In the genomic region with DNA sequence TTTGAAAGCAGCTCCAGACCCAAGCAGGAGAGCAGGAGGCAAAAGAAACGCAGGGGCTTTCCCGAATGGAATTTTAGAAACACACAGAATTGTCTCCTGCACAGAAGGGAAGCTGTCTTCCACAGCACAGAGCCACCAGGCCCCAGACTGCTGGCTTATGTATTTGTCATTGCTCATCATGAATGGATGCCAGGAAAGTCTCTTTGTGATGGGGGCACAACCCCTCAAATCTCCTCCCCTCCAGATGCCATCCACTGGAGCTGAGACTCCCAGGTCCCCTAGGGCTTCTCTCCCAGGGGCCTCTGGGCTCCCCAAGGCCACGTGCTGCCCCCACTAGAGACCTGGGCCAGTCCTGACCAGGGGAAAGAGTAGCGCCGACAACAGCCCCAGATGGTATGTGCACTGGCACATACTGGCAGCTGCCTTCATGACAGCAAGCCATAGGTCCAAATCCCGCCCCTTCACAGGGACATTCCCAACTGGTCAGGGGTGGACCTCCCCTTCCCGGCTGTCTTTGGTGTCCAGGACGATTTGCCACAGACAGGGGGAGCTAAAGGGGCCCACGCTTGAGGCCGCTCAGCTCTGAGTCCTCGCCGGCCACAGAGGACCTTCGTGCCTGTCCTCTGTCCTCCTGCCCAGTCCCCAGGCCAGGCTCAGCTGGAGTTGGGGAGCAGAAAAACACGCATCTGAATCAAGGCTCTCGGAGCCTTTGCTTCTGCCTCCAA, we compare ENCODE assay signal across 9 cellular contexts.
A peak's percentile ranks its signal among the peaks of the same experiment; 100 is the strongest.
DNase-seq lines count a peak whose midpoint lies in the region; ATAC-seq and TF ChIP-seq lines count a peak whose summit lies in the region.
"Had no signal": no experiment of that assay in that cellular context is flagged by ENCODE, and none has a peak within 500 bp of the region (broad histone marks: within the 10 kb centered on the region; RNA-seq: fewer than 3 reads in every experiment).

No MANE protein-coding gene starts in this region.

- peaks cover 28% of the 10 kb centered on the region for H3K4me1 Mint-ChIP-seq in type B pancreatic cell (ENCODE audit: unreplicated experiment)
- H3K4me1 Mint-ChIP-seq in activated CD8-positive, alpha-beta T cell treated with anti-CD3 and anti-CD28 coated beads, Interleukin-2, amount 10 ng/mL, durations not matched to agents 7 days and 5 days (ENCODE audit: low read depth): peaks cover 11% of the 10 kb centered on the region

- in situ Hi-C loops in T47D (cut with HindIII; ENCODE audit: low pct_unique_long_range_greater_than_20kb, low sequenced_read_pairs): no loop called here

- DNase-seq in NCI-H748 (lab: John Stamatoyannopoulos, UW; ENCODE audit: unreplicated experiment): peak; percentile 10
- no peak for DNase-seq in NCI-H748 treated with DMSO at 0.1 percent for 48 hours (lab: John Stamatoyannopoulos, UW)
- DNase-seq in T47D (ENCODE audit: low read depth in 1 of 2, low spot score in 1 of 2): peak; percentile 30 to 62
- no peak for DNase-seq in left lobe of liver (ENCODE audit: low spot score)
- no peak for DNase-seq in type B pancreatic cell (ENCODE audit: extremely low spot score, unreplicated experiment)
- DNase-seq in activated CD8-positive, alpha-beta T cell treated with anti-CD3 and anti-CD28 coated beads, Interleukin-2, amount 10 ng/mL, durations not matched to agents 7 days and 5 days: no peak
- DNase-seq in HCEC 1CT: no peak
- DNase-seq: lower lobe of right lung had no signal

- H3K9me3 Mint-ChIP-seq in type B pancreatic cell: no peaks in the 10 kb centered on the region
- H3K9me3 Mint-ChIP-seq in activated CD8-positive, alpha-beta T cell treated with anti-CD3 and anti-CD28 coated beads, Interleukin-2, amount 10 ng/mL, durations not matched to agents 7 days and 5 days (ENCODE audit: insufficient read depth): no peaks in the 10 kb centered on the region

- CTCF ChIA-PET in activated CD8-positive, alpha-beta T cell treated with anti-CD3 and anti-CD28 coated beads, Interleukin-2, amount 10 ng/mL, durations not matched to agents 7 days and 5 days (lab: Charles Lee): interaction anchor here (0.8 to 6.1 kb wide), 4 partner anchors 10 to 198 kb away, joined by 3 to 68 read pairs (median 5); no protein-coding TSS in a partner anchor

- ATAC-seq in left lobe of liver: peak; percentile 24
- no peak for ATAC-seq in HG02678 (IDR thresholded peaks at IDR 0.05; ENCODE audit: unreplicated experiment)
- no peak for ATAC-seq in activated CD8-positive, alpha-beta T cell treated with anti-CD3 and anti-CD28 coated beads, Interleukin-2, amount 10 ng/mL, durations not matched to agents 7 days and 5 days

- H3K4me3 Mint-ChIP-seq in type B pancreatic cell: no peak overlapping the region
- no peak overlapping the region for H3K4me3 Mint-ChIP-seq in activated CD8-positive, alpha-beta T cell treated with anti-CD3 and anti-CD28 coated beads, Interleukin-2, amount 10 ng/mL, durations not matched to agents 7 days and 5 days

- H3K27ac Mint-ChIP-seq in type B pancreatic cell: no peak overlapping the region
- no peak overlapping the region for H3K27ac Mint-ChIP-seq in activated CD8-positive, alpha-beta T cell treated with anti-CD3 and anti-CD28 coated beads, Interleukin-2, amount 10 ng/mL, durations not matched to agents 7 days and 5 days

- H3K36me3 Mint-ChIP-seq in type B pancreatic cell: no peaks in the 10 kb centered on the region
- no peaks in the 10 kb centered on the region for H3K36me3 Mint-ChIP-seq in activated CD8-positive, alpha-beta T cell treated with anti-CD3 and anti-CD28 coated beads, Interleukin-2, amount 10 ng/mL, durations not matched to agents 7 days and 5 days (ENCODE audit: low read depth)

- peaks cover 32% of the 10 kb centered on the region for H3K27me3 Mint-ChIP-seq in type B pancreatic cell
- peaks cover 11% of the 10 kb centered on the region for H3K27me3 Mint-ChIP-seq in activated CD8-positive, alpha-beta T cell treated with anti-CD3 and anti-CD28 coated beads, Interleukin-2, amount 10 ng/mL, durations not matched to agents 7 days and 5 days (ENCODE audit: low read depth)

- TF ChIP-seq CTCF in type B pancreatic cell (conservative IDR thresholded peaks at IDR 0.05): peak; percentile 58

- POLR2A ChIA-PET in activated CD8-positive, alpha-beta T cell treated with anti-CD3 and anti-CD28 coated beads, Interleukin-2, amount 10 ng/mL, durations not matched to agents 7 days and 5 days (lab: Charles Lee): no interaction called here

Comparison
In these comparisons a context has a peak if more than half of its experiments do, and no peak if none do; other contexts are left out.
1. DNase-seq: peak in NCI-H748 (single experiment) and T47D (2 of 2); none in NCI-H748 treated with DMSO at 0.1 percent for 48 hours (single experiment), left lobe of liver (single experiment), type B pancreatic cell (single experiment), activated CD8-positive, alpha-beta T cell treated with anti-CD3 and anti-CD28 coated beads, Interleukin-2, amount 10 ng/mL, durations not matched to agents 7 days and 5 days (single experiment) and HCEC 1CT (single experiment).